ENCODE assay signal across 1 cellular context in the genomic region with DNA sequence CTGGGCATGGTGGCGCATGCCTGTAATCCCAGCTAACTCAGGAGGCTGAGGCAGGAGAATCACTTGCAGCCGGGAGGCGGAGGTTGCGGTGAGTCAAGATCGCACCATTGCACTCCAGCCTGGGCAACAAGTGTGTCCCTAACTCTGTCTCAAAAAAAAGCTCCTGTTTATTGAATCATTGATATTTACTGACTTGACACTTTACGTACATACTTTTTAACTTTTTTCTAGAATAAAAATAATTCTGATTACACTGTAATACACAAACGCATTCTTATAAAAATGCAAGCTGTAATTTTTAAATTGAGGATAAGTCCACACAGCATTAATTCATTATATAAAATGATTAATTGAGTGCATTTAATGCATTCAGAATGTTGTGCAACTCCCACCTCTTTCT.
A peak's percentile ranks its signal among the peaks of the same experiment; 100 is the strongest.
TF ChIP-seq lines count a peak whose summit lies in the region.

No MANE protein-coding gene starts in this region.

TF ChIP-seq in HepG2, 621 proteins besides CTCF, POLR2A, EP300 and RAD21:
- TF ChIP-seq ZNF547 (CRISPR knock-in tag; IDR thresholded peaks at IDR 0.05): no peak
- TF ChIP-seq, protein P1, sequence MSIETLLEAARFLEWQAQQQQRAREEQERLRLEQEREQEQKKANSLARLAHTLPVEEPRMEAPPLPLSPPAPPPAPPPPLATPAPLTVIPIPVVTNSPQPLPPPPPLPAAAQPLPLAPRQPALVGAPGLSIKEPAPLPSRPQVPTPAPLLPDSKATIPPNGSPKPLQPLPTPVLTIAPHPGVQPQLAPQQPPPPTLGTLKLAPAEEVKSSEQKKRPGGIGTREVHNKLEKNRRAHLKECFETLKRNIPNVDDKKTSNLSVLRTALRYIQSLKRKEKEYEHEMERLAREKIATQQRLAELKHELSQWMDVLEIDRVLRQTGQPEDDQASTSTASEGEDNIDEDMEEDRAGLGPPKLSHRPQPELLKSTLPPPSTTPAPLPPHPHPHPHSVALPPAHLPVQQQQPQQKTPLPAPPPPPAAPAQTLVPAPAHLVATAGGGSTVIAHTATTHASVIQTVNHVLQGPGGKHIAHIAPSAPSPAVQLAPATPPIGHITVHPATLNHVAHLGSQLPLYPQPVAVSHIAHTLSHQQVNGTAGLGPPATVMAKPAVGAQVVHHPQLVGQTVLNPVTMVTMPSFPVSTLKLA (IDR thresholded peaks at IDR 0.05): no peak
- TF ChIP-seq ZNF138 (CRISPR knock-in tag; IDR thresholded peaks at IDR 0.05; ENCODE audit: low read depth): no peak
- peak in 1 of 2 experiments; percentile 51; a peak in 1 of 4 replicates for TF ChIP-seq MAFK (conservative IDR thresholded peaks at IDR 0.05 in 1 of 2, IDR thresholded peaks at IDR 0.05 in 1 of 2; ENCODE audit: low read length in 2 of 2)
- TF ChIP-seq, protein P2, sequence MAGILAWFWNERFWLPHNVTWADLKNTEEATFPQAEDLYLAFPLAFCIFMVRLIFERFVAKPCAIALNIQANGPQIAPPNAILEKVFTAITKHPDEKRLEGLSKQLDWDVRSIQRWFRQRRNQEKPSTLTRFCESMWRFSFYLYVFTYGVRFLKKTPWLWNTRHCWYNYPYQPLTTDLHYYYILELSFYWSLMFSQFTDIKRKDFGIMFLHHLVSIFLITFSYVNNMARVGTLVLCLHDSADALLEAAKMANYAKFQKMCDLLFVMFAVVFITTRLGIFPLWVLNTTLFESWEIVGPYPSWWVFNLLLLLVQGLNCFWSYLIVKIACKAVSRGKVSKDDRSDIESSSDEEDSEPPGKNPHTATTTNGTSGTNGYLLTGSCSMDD (CRISPR knock-in tag; IDR thresholded peaks at IDR 0.05): no peak
- 0 out of 2 replicates have a peak, but pooled peaks have one; percentile 5 for TF ChIP-seq CEBPB (IDR thresholded peaks at IDR 0.05; ENCODE audit: borderline replicate concordance, low read depth, low read length)
- TF ChIP-seq ZNF460 (CRISPR knock-in tag; IDR thresholded peaks at IDR 0.05; ENCODE audit: borderline replicate concordance): no peak
